Comparison of ENCODE assay signal across 20 cellular contexts in the genomic region with DNA sequence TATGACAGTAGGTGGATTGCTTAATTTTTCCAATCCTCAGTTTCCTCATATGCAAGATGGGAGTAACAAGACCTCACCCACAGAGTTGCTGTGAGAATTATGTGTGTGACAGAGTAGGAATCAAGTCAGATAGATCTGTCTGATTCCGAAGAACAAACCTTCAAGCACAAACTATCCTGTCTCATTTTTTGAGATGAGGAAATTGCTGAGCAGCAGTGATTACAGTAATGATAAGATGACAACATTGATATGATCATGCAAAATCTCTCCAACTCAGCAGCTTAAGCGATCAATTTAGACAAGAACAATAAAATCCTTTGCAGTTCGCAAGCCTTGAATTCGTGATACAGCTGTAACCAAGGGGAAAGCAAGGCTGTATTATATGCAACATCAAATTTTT.
"Had no signal": no experiment of that assay in that cellular context is flagged by ENCODE, and none has a peak within 500 bp of the region (broad histone marks: within the 10 kb centered on the region; RNA-seq: fewer than 3 reads in every experiment).

No MANE protein-coding gene starts in this region.

- H3K27me3 ChIP-seq: hepatocyte, left lung had no signal

- H3K27ac ChIP-seq: hepatocyte, left lung, left ventricle myocardium inferior, lower lobe of right lung had no signal

- DNase-seq: hippocampal formation, hypothalamus, immature natural killer cell, islet precursor cell, kidney, kidney glomerular epithelial cell, left cardiac atrium, left colon, left lung, left ventricle myocardium inferior, left ventricle myocardium superior, lower lobe of right lung, mammary epithelial cell, mesenchymal stem cell, mesendoderm, midbrain, mucosa of descending colon, naive B cell had no signal

- H3K4me1 ChIP-seq: left lung, lower lobe of right lung had no signal

- H3K9me3 ChIP-seq: left lung, left ventricle myocardium inferior, lower lobe of right lung, mucosa of descending colon had no signal

- H2AFZ ChIP-seq: hepatocyte had no signal

- H3K36me3 ChIP-seq: left lung, left ventricle myocardium inferior, lower lobe of right lung had no signal

- H3K4me3 ChIP-seq: hepatocyte, left lung, left ventricle myocardium inferior, lower lobe of right lung, lung, mucosa of descending colon had no signal

- H3K79me2 ChIP-seq: hepatocyte had no signal

- H3K4me2 ChIP-seq: hepatocyte had no signal
